Comparison of ENCODE assay signal across 10 cellular contexts in genomic region chr12:42360747-42361403, GRCh38. TPM values are rescaled to one million over a fixed set of nuclear protein-coding genes. Genes with fewer than 3 reads are reported as not detected.
A peak's percentile ranks its signal among the peaks of the same experiment; 100 is the strongest.
DNase-seq lines count a peak whose midpoint lies in the region; ATAC-seq and TF ChIP-seq lines count a peak whose summit lies in the region.
"Had no signal": no experiment of that assay in that cellular context is flagged by ENCODE, and none has a peak within 500 bp of the region (broad histone marks: within the 10 kb centered on the region; RNA-seq: fewer than 3 reads in every experiment).

No MANE protein-coding gene starts in this region.

- H3K4me1 Mint-ChIP-seq in activated T-cell treated with anti-CD3 and anti-CD28 coated beads, Interleukin-2, amount 50 U/mL, for 4 hours (ENCODE audit: low read depth): peaks cover 33% of the 10 kb centered on the region
- peaks cover 54% of the 10 kb centered on the region for H3K4me1 Mint-ChIP-seq in stimulated activated naive CD8-positive, alpha-beta T cell treated with anti-CD3 and anti-CD28 coated beads, Interleukin-15, Interleukin-2, amounts not matched to agents 100 ng/mL and 50 ng/mL, for 24 hours (ENCODE audit: low read depth)

- ATAC-seq in activated T-cell treated with anti-CD3 and anti-CD28 coated beads, Interleukin-2, amount 50 U/mL, for 4 hours: peak; percentile 39 to 59
- peak; percentile 72 for ATAC-seq in HG02642 (IDR thresholded peaks at IDR 0.05; ENCODE audit: poor library complexity, unreplicated experiment)
- no peak for ATAC-seq in foreskin keratinocyte

- H3K27me3 Mint-ChIP-seq in activated T-cell treated with anti-CD3 and anti-CD28 coated beads, Interleukin-2, amount 50 U/mL, for 4 hours (ENCODE audit: low read depth): no peaks in the 10 kb centered on the region
- H3K27me3 Mint-ChIP-seq in stimulated activated naive CD8-positive, alpha-beta T cell treated with anti-CD3 and anti-CD28 coated beads, Interleukin-15, Interleukin-2, amounts not matched to agents 100 ng/mL and 50 ng/mL, for 24 hours: no peaks in the 10 kb centered on the region

- no peak for TF ChIP-seq POLR2A in transverse colon (IDR thresholded peaks at IDR 0.05)
- TF ChIP-seq POLR2A in suprapubic skin (IDR thresholded peaks at IDR 0.05): no peak

- no peak for DNase-seq in activated T-cell treated with anti-CD3 and anti-CD28 coated beads, Interleukin-2, amount 50 U/mL, for 4 hours
- DNase-seq in activated T-cell treated with anti-CD3 and anti-CD28 coated beads, Interleukin-2, amount 50 U/mL, for 1 hour: no peak
- DNase-seq in HT1080 (ENCODE audit: low read depth) (peak; percentile 5), foreskin keratinocyte (no peak), transverse colon (no peak), suprapubic skin (ENCODE audit: low spot score in 2 of 2) (no peak)
- DNase-seq: activated CD8-positive, alpha-beta memory T cell treated with anti-CD3 and anti-CD28 coated beads for 24 hours; islet precursor cell had no signal

- peak overlapping the region; percentile 39 for H3K27ac Mint-ChIP-seq in stimulated activated naive CD8-positive, alpha-beta T cell treated with anti-CD3 and anti-CD28 coated beads, Interleukin-15, Interleukin-2, amounts not matched to agents 100 ng/mL and 50 ng/mL, for 24 hours

- in situ Hi-C loops in transverse colon (cut with MboI; ENCODE audit: low pct_ligation_motif_present in 1 of 4, low pct_unique_long_range_greater_than_20kb in 1 of 4, low sequenced_read_pairs in 3 of 4): no loop called here

- H3K36me3 ChIP-seq in transverse colon (peaks cover 0 to 13% (median 0%) of the 10 kb centered on the region in 4 donors), suprapubic skin (peaks cover 22% of the 10 kb centered on the region)

- no peak for TF ChIP-seq EP300 in transverse colon (IDR thresholded peaks at IDR 0.05; ENCODE audit: low read depth)
- TF ChIP-seq EP300 in suprapubic skin (IDR thresholded peaks at IDR 0.05): no peak

- no peak overlapping the region for H3K27ac ChIP-seq in foreskin keratinocyte
- H3K27ac ChIP-seq in transverse colon: no peak overlapping the region
- H3K27ac ChIP-seq in suprapubic skin: no peak overlapping the region

- H3K9me3 ChIP-seq in transverse colon: no peaks in the 10 kb centered on the region
- H3K9me3 ChIP-seq in suprapubic skin: no peaks in the 10 kb centered on the region

- H3K27me3 ChIP-seq in foreskin keratinocyte: no peaks in the 10 kb centered on the region
- no peaks in the 10 kb centered on the region for H3K27me3 ChIP-seq in transverse colon
- no peaks in the 10 kb centered on the region for H3K27me3 ChIP-seq in suprapubic skin

- TF ChIP-seq CTCF in foreskin keratinocyte (conservative IDR thresholded peaks at IDR 0.05) (no peak), transverse colon (IDR thresholded peaks at IDR 0.05) (no peak), suprapubic skin (IDR thresholded peaks at IDR 0.05) (no peak)

- H3K4me3 Mint-ChIP-seq in activated T-cell treated with anti-CD3 and anti-CD28 coated beads, Interleukin-2, amount 50 U/mL, for 4 hours: no peak overlapping the region
- H3K4me3 Mint-ChIP-seq in stimulated activated naive CD8-positive, alpha-beta T cell treated with anti-CD3 and anti-CD28 coated beads, Interleukin-15, Interleukin-2, amounts not matched to agents 100 ng/mL and 50 ng/mL, for 24 hours: peak overlapping the region; percentile 8

- no peaks in the 10 kb centered on the region for H3K4me1 ChIP-seq in foreskin keratinocyte
- H3K4me1 ChIP-seq in transverse colon: no peaks in the 10 kb centered on the region
- peaks cover 6% of the 10 kb centered on the region for H3K4me1 ChIP-seq in suprapubic skin

- WGBS in transverse colon (ENCODE audit: low coverage in 1 of 2), 2 donors: 84 to 95% methylated on average over 6 of the region's 6 CpGs
- 97% methylated on average over 6 of the region's 6 CpGs for WGBS in suprapubic skin

- no peak overlapping the region for H3K4me3 ChIP-seq in transverse colon
- H3K4me3 ChIP-seq in suprapubic skin: no peak overlapping the region

- H3K9me3 Mint-ChIP-seq in activated T-cell treated with anti-CD3 and anti-CD28 coated beads, Interleukin-2, amount 50 U/mL, for 4 hours: no peaks in the 10 kb centered on the region
- no peaks in the 10 kb centered on the region for H3K9me3 Mint-ChIP-seq in stimulated activated naive CD8-positive, alpha-beta T cell treated with anti-CD3 and anti-CD28 coated beads, Interleukin-15, Interleukin-2, amounts not matched to agents 100 ng/mL and 50 ng/mL, for 24 hours

- intact Hi-C loops in transverse colon (cut with DNase I; ENCODE audit: low total_unique reads): no loop called here

- peaks cover 24% of the 10 kb centered on the region for H3K36me3 Mint-ChIP-seq in activated T-cell treated with anti-CD3 and anti-CD28 coated beads, Interleukin-2, amount 50 U/mL, for 4 hours (ENCODE audit: insufficient read depth)
- H3K36me3 Mint-ChIP-seq in stimulated activated naive CD8-positive, alpha-beta T cell treated with anti-CD3 and anti-CD28 coated beads, Interleukin-15, Interleukin-2, amounts not matched to agents 100 ng/mL and 50 ng/mL, for 24 hours (ENCODE audit: low read depth): peaks cover 43% of the 10 kb centered on the region

RNA-seq across cellular contexts. Expression of gene PPHLN1, which starts 34.9 kb away (rescaled TPM):
- 10 to 100 TPM; 71.3 to 75.0 (median 75.0) TPM for total RNA-seq in activated T-cell treated with anti-CD3 and anti-CD28 coated beads, Interleukin-2, amount 50 U/mL, for 4 hours
- total RNA-seq in HT1080 (2014; rRNA removed; shearing (Covaris generic)): 66.2 and 68.8 TPM in 2 replicates
- 72.9 and 91.1 TPM in 2 replicates for polyA plus RNA-seq in HT1080 (2015; cell fraction: cytosol; rRNA removed)
- polyA plus RNA-seq in HT1080 (2015; cell fraction: nucleus; rRNA removed): 126 and 142 TPM in 2 replicates
- total RNA-seq in foreskin keratinocyte: 58.2 and 61.0 TPM in 2 replicates
- polyA plus RNA-seq in foreskin keratinocyte: 38.5 and 41.6 TPM in 2 replicates
- total RNA-seq in transverse colon: 100 to 1,000 TPM in 1 of 4 donors, 10 to 100 TPM in 3; 44.9 to 324 (median 59.6) TPM
- total RNA-seq in suprapubic skin: 10 to 100 TPM; 42.0 to 74.3 (median 48.9) TPM

RNA-seq across cellular contexts. Expression of gene ZCRB1, which starts 35.0 kb away (rescaled TPM):
- total RNA-seq in activated T-cell treated with anti-CD3 and anti-CD28 coated beads, Interleukin-2, amount 50 U/mL, for 4 hours: 10 to 100 TPM; 45.4 to 62.9 (median 52.6) TPM
- total RNA-seq in HT1080 (2014; rRNA removed; shearing (Covaris generic)): 55.3 and 59.0 TPM in 2 replicates
- 41.9 and 55.9 TPM in 2 replicates for polyA plus RNA-seq in HT1080 (2015; cell fraction: cytosol; rRNA removed)
- polyA plus RNA-seq in HT1080 (2015; cell fraction: nucleus; rRNA removed): 14.5 and 18.8 TPM in 2 replicates
- total RNA-seq in foreskin keratinocyte (46.1 and 57.6 TPM in 2 replicates), transverse colon (10 to 100 TPM in 3 of 4 donors, 1 to 10 TPM in 1; 3.4 to 22.7 (median 15.2) TPM), suprapubic skin (10 to 100 TPM; 21.3 to 31.0 (median 24.3) TPM)
- polyA plus RNA-seq in foreskin keratinocyte: 64.2 and 66.4 TPM in 2 replicates
